29 cellular contexts compared by ENCODE assay signal in the genomic region with DNA sequence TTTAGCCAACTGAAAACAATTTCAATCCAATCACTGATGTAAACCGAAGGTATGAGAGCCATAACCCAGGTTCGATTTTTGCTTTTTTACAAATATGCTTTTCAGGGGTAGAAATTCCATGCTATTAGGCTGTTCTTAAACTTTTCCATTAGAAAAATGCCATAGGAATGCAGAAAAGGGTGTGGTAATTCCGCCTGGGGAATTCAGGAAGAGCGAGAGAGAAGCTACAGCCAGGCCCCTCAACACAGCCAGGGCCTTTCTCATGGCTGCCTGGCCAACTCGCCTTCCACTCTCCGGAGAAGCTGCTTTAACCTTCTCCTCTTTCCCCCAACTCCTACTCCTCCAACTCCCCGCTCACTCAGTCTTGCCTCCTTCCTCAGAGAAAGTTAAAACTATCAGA. TPM values are rescaled to one million over a fixed set of nuclear protein-coding genes. Genes with fewer than 3 reads are reported as not detected.
DNase-seq lines count a peak whose midpoint lies in the region; ATAC-seq and TF ChIP-seq lines count a peak whose summit lies in the region.
"Had no signal": no experiment of that assay in that cellular context is flagged by ENCODE, and none has a peak within 500 bp of the region (broad histone marks: within the 10 kb centered on the region; RNA-seq: fewer than 3 reads in every experiment).

No MANE protein-coding gene starts in this region.

- H3K9me3 ChIP-seq in Caco-2, result 0 out of 2 replicates have a peak, but pooled peaks cover 3% of the 10 kb centered on the region
- H3K9me3 ChIP-seq: esophagus squamous epithelium, gastrocnemius medialis, vagina had no signal

- POLR2A ChIA-PET in Caco-2 (lab: Charles Lee), result interaction anchor here (2.0 kb wide), 1 partner anchor 9 kb away, joined by 10 read pairs; a partner anchor contains a TSS
- POLR2A ChIA-PET in naive thymus-derived CD8-positive, alpha-beta T cell (lab: Charles Lee), result no interaction called here

- no peaks in the 10 kb centered on the region for H3K27me3 ChIP-seq in Caco-2 (replicated peaks; ENCODE audit: control insufficient read depth, insufficient read depth, low read length)
- H3K27me3 ChIP-seq: BLaER1 treated with 17β-estradiol and CSF1 and Interleukin-3, amounts not matched to agents 10 nM and 100 nM; gastrocnemius medialis; vagina had no signal

- H3K4me1 Mint-ChIP-seq in Caco-2 (ENCODE audit: low read depth, unreplicated experiment) (peaks cover 10% of the 10 kb centered on the region), osteocyte (ENCODE audit: unreplicated experiment) (peaks cover 12% of the 10 kb centered on the region)
- H3K4me1 Mint-ChIP-seq in naive thymus-derived CD8-positive, alpha-beta T cell, result no peaks in the 10 kb centered on the region
- H3K4me1 Mint-ChIP-seq: brain; stimulated activated naive CD8-positive, alpha-beta T cell treated with anti-CD3 and anti-CD28 coated beads, Interleukin-15, amount 100 ng/mL, for 72 hours had no signal

- H3K4me3 ChIP-seq in Caco-2 (ENCODE audit: low read depth, low read length) (no peak overlapping the region), fibroblast of villous mesenchyme (ENCODE audit: low read depth, low read length) (no peak overlapping the region)
- H3K4me3 ChIP-seq: BLaER1 treated with 17β-estradiol and CSF1 and Interleukin-3, amounts not matched to agents 10 nM and 100 nM; esophagus squamous epithelium; gastrocnemius medialis; vagina had no signal

- H3K36me3 Mint-ChIP-seq in Caco-2 (ENCODE audit: insufficient read depth, unreplicated experiment) (no peaks in the 10 kb centered on the region), osteocyte (ENCODE audit: unreplicated experiment) (no peaks in the 10 kb centered on the region)
- no peaks in the 10 kb centered on the region for H3K36me3 Mint-ChIP-seq in naive thymus-derived CD8-positive, alpha-beta T cell
- H3K36me3 Mint-ChIP-seq: activated CD4-positive, alpha-beta memory T cell treated with anti-CD3 and anti-CD28 coated beads for 36 hours; brain had no signal

- CTCF ChIA-PET in Caco-2 (lab: Charles Lee), result no interaction called here

- no peak overlapping the region for H3K4me3 Mint-ChIP-seq in Caco-2 (ENCODE audit: unreplicated experiment)
- H3K4me3 Mint-ChIP-seq in osteocyte (ENCODE audit: unreplicated experiment), result no peak overlapping the region
- no peak overlapping the region for H3K4me3 Mint-ChIP-seq in naive thymus-derived CD8-positive, alpha-beta T cell
- H3K4me3 Mint-ChIP-seq: activated CD4-positive, alpha-beta memory T cell treated with anti-CD3 and anti-CD28 coated beads for 36 hours; activated naive CD4-positive, alpha-beta T cell treated with anti-CD3 and anti-CD28 coated beads for 36 hours; brain; H9; stimulated activated naive CD8-positive, alpha-beta T cell treated with anti-CD3 and anti-CD28 coated beads, Interleukin-15, amount 100 ng/mL, for 72 hours had no signal

- BruUV-seq in Caco-2 (replicated peaks; lab: Mats Ljungman, UMichigan), result no TSS peak

- no peak for TF ChIP-seq CTCF in Caco-2 (IDR thresholded peaks at IDR 0.05; ENCODE audit: insufficient read depth in 1 of 2, low read depth in 1 of 2, low read length in 1 of 2, severe bottlenecking in 1 of 2, unreplicated experiment in 1 of 2)
- no peak for TF ChIP-seq CTCF in fibroblast of villous mesenchyme (IDR thresholded peaks at IDR 0.05; ENCODE audit: insufficient read depth, low read depth, low read length)
- no peak for TF ChIP-seq CTCF in osteocyte (IDR thresholded peaks at IDR 0.05)

- ATAC-seq in naive thymus-derived CD8-positive, alpha-beta T cell, result no peak
- ATAC-seq: gastrocnemius medialis; left colon; right cardiac atrium; stimulated activated naive CD8-positive, alpha-beta T cell treated with anti-CD3 and anti-CD28 coated beads, Interleukin-15, amount 100 ng/mL, for 72 hours had no signal

- H3K9me3 Mint-ChIP-seq in Caco-2 (ENCODE audit: unreplicated experiment), result peaks cover 13% of the 10 kb centered on the region
- H3K9me3 Mint-ChIP-seq in osteocyte (ENCODE audit: unreplicated experiment), result peaks cover 10% of the 10 kb centered on the region
- H3K9me3 Mint-ChIP-seq in naive thymus-derived CD8-positive, alpha-beta T cell, result peaks cover 0 to 5% (median 0%) of the 10 kb centered on the region in 9 donors
- H3K9me3 Mint-ChIP-seq: activated CD4-positive, alpha-beta memory T cell treated with anti-CD3 and anti-CD28 coated beads for 36 hours; activated naive CD4-positive, alpha-beta T cell treated with anti-CD3 and anti-CD28 coated beads for 36 hours; stimulated activated naive CD8-positive, alpha-beta T cell treated with anti-CD3 and anti-CD28 coated beads, Interleukin-15, amount 100 ng/mL, for 72 hours had no signal

- intact Hi-C loops in Caco-2 (cut with micrococcal nuclease; ENCODE audit: unreplicated experiment), result no loop called here

- no peaks in the 10 kb centered on the region for H3K27me3 Mint-ChIP-seq in Caco-2 (ENCODE audit: insufficient read depth, unreplicated experiment)
- H3K27me3 Mint-ChIP-seq in osteocyte (ENCODE audit: unreplicated experiment), result peaks cover 17% of the 10 kb centered on the region
- peaks cover 14 to 31% (median 20%) of the 10 kb centered on the region in 5 donors for H3K27me3 Mint-ChIP-seq in naive thymus-derived CD8-positive, alpha-beta T cell

- no peaks in the 10 kb centered on the region for H3K36me3 ChIP-seq in Caco-2 (ENCODE audit: control insufficient read depth, insufficient read depth, low read length)
- H3K36me3 ChIP-seq: BLaER1 treated with 17β-estradiol and CSF1 and Interleukin-3, amounts not matched to agents 10 nM and 100 nM; esophagus squamous epithelium; gastrocnemius medialis; vagina had no signal

- peak in 1 of 2 experiments; percentile 6 for DNase-seq in Caco-2
- peak; percentile 57 for DNase-seq in NCI-H226
- peak; percentile 16 for DNase-seq in fibroblast of villous mesenchyme (ENCODE audit: low read depth)
- no peak for DNase-seq in osteocyte (ENCODE audit: extremely low spot score, unreplicated experiment)
- no peak for DNase-seq in NCI-H774 (lab: John Stamatoyannopoulos, UW)
- DNase-seq in kidney tubule cell (ENCODE audit: low spot score), result no peak
- no peak for DNase-seq in NCI-H2029 (lab: John Stamatoyannopoulos, UW)
- DNase-seq in naive thymus-derived CD8-positive, alpha-beta T cell, result no peak
- DNase-seq: ACHN; activated CD4-positive, alpha-beta memory T cell treated with anti-CD3 and anti-CD28 coated beads for 36 hours; activated CD4-positive, CD25-positive, alpha-beta regulatory T cell treated with anti-CD3 and anti-CD28 coated beads, Interleukin-2, amount 50 U/mL, for 72 hours; activated CD8-positive, alpha-beta memory T cell treated with anti-CD3 and anti-CD28 coated beads, Interleukin-2, amount 50 U/mL, for 4 hours; activated naive CD4-positive, alpha-beta T cell treated with anti-CD3 and anti-CD28 coated beads for 36 hours; DMS153; esophagus squamous epithelium; gastrocnemius medialis; H9; KG1; left colon; MM.1S; NCI-H2029 treated with DMSO at 0.1 percent for 48 hours; NCI-H524 treated with DMSO at 0.1 percent for 48 hours; OCI-M1; right cardiac atrium; SHP77 treated with DMSO at 0.1 percent for 48 hours; stimulated activated naive CD8-positive, alpha-beta T cell treated with anti-CD3 and anti-CD28 coated beads, Interleukin-15, amount 100 ng/mL, for 72 hours had no signal

- peaks cover 8% of the 10 kb centered on the region; the same call in 1 of the 2 replicates for H3K4me1 ChIP-seq in Caco-2
- H3K4me1 ChIP-seq: BLaER1 treated with 17β-estradiol and CSF1 and Interleukin-3, amounts not matched to agents 10 nM and 100 nM; esophagus squamous epithelium; gastrocnemius medialis; vagina had no signal

- H3K27ac Mint-ChIP-seq in Caco-2 (ENCODE audit: unreplicated experiment), result peak overlapping the region; percentile 27
- H3K27ac Mint-ChIP-seq in osteocyte (ENCODE audit: unreplicated experiment), result peak overlapping the region; percentile 16
- H3K27ac Mint-ChIP-seq in naive thymus-derived CD8-positive, alpha-beta T cell, result no peak overlapping the region
- H3K27ac Mint-ChIP-seq: activated CD4-positive, alpha-beta memory T cell treated with anti-CD3 and anti-CD28 coated beads for 36 hours; activated naive CD4-positive, alpha-beta T cell treated with anti-CD3 and anti-CD28 coated beads for 36 hours; brain; stimulated activated naive CD8-positive, alpha-beta T cell treated with anti-CD3 and anti-CD28 coated beads, Interleukin-15, amount 100 ng/mL, for 72 hours had no signal

RNA-seq across cellular contexts. Expression of a gene that starts 9.1 kb away (rescaled TPM):
- total RNA-seq in Caco-2 (2022) (23.6 and 24.1 TPM in 2 replicates), fibroblast of villous mesenchyme (5.2 TPM in 2 replicates), osteocyte (2.1 and 2.3 TPM in 2 replicates)
- total RNA-seq in naive thymus-derived CD8-positive, alpha-beta T cell, result under 1 TPM; 0.05 to 0.16 TPM
- polyA plus RNA-seq in naive thymus-derived CD8-positive, alpha-beta T cell, result not detected
- total RNA-seq: gastrocnemius medialis had no signal

Comparison
In these comparisons a context has a peak if more than half of its experiments do, and no peak if none do; other contexts are left out.
1. DNase-seq: peak in NCI-H226 (single experiment) and fibroblast of villous mesenchyme (single experiment); none in osteocyte (single experiment), NCI-H774 (single experiment), kidney tubule cell (single experiment), NCI-H2029 (single experiment) and naive thymus-derived CD8-positive, alpha-beta T cell (0 of 10).
2. H3K27ac Mint-ChIP-seq: peak in Caco-2 (single experiment) and osteocyte (single experiment); none in naive thymus-derived CD8-positive, alpha-beta T cell (0 of 10).